Comparison of ENCODE assay signal across 1 cellular context in genomic region chr19:55109527-55110291, GRCh38.
TF ChIP-seq lines count a peak whose summit lies in the region.

No MANE protein-coding gene starts in this region.

TF ChIP-seq in IMR-90, 13 proteins besides CTCF, POLR2A, EP300 and RAD21:
- TF ChIP-seq SMC3 (IDR thresholded peaks at IDR 0.05; ENCODE audit: low read depth, low read length) (no peak), RFX5 (IDR thresholded peaks at IDR 0.05; ENCODE audit: low read depth, low read length) (no peak), MAZ (IDR thresholded peaks at IDR 0.05; ENCODE audit: borderline replicate concordance, low read depth, low read length) (no peak), USF2 (IDR thresholded peaks at IDR 0.05; ENCODE audit: low read depth, low read length) (no peak), NFE2L2 (IDR thresholded peaks at IDR 0.05; ENCODE audit: low read depth, low read length) (no peak), MAFK (IDR thresholded peaks at IDR 0.05; ENCODE audit: low read depth, low read length) (no peak), ELK1 (IDR thresholded peaks at IDR 0.05; ENCODE audit: borderline replicate concordance, low read depth, low read length) (no peak)
